Comparison of ENCODE assay signal across 1 cellular context in the genomic region with DNA sequence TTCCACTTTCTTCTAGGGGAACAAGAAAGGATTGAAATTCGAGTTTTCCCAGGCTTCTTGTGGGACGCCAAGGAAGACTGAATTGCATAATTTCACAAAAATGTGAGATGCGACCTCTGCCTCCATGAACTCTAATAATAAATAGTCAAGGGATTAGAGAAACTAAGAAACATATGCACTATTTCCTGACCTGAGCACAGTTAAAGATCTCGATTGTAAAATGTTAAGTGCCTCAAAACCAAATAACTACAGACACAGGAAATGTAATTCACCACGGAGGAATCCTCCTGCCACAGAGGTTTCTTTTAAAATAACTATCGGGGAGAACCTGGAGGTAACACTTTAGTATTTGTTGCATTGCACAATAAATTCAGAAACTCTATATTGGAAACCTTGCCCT.
TF ChIP-seq lines count a peak whose summit lies in the region.

No MANE protein-coding gene starts in this region.

TF ChIP-seq in GM23338, 12 proteins besides CTCF, POLR2A, EP300 and RAD21:
- TF ChIP-seq ZNF462 (CRISPR knock-in tag; IDR thresholded peaks at IDR 0.05) (no peak), ZNF331 (CRISPR knock-in tag; IDR thresholded peaks at IDR 0.05; ENCODE audit: low read depth) (no peak), ZNF114 (CRISPR knock-in tag; IDR thresholded peaks at IDR 0.05) (no peak), EZH2 (IDR thresholded peaks at IDR 0.05; ENCODE audit: low read depth, unreplicated experiment) (no peak), POLR2AphosphoS5 (IDR thresholded peaks at IDR 0.05; ENCODE audit: low read depth) (no peak), NANOG (IDR thresholded peaks at IDR 0.05; ENCODE audit: borderline replicate concordance) (no peak), CREB1 (CRISPR knock-in tag; IDR thresholded peaks at IDR 0.05; ENCODE audit: low read depth) (no peak), EZH2phosphoT487 (IDR thresholded peaks at IDR 0.05; ENCODE audit: unreplicated experiment) (no peak)
